In genomic region chr6:130848945-130849344, GRCh38 we compare ENCODE assay signal across 10 cellular contexts. TPM values are rescaled to one million over a fixed set of nuclear protein-coding genes. Genes with fewer than 3 reads are reported as not detected.
DNase-seq lines count a peak whose midpoint lies in the region; ATAC-seq lines count a peak whose summit lies in the region.
"Had no signal": no experiment of that assay in that cellular context is flagged by ENCODE, and none has a peak within 500 bp of the region (broad histone marks: within the 10 kb centered on the region; RNA-seq: fewer than 3 reads in every experiment).

No MANE protein-coding gene starts in this region.

- intact Hi-C loops in activated CD4-positive, alpha-beta T cell treated with anti-CD3 and anti-CD28 coated beads, Interleukin-2, amount 10 ng/mL, durations not matched to agents 24 days and 14 days (cut with micrococcal nuclease) = loop anchor here (10.0 kb wide), 2 partner anchors 814 to 914 kb away; no protein-coding TSS in a partner anchor
- intact Hi-C loops in cardiac septum (cut with DNase I) = loop anchor here (10.0 kb wide), 1 partner anchor 524 kb away; no protein-coding TSS in a partner anchor

- no peak overlapping the region for H3K4me3 Mint-ChIP-seq in activated CD4-positive, alpha-beta T cell treated with anti-CD3 and anti-CD28 coated beads, Interleukin-2, amount 10 ng/mL, durations not matched to agents 24 days and 14 days
- H3K4me3 Mint-ChIP-seq in T-helper 2 cell treated with Interferon-gamma antibody and Interleukin-4, amounts not matched to agents 5 μg/mL and 100 μg/mL, for 36 hours = no peak overlapping the region
- H3K4me3 Mint-ChIP-seq: stimulated activated naive CD8-positive, alpha-beta T cell treated with anti-CD3 and anti-CD28 coated beads, Interleukin-15, Interleukin-2, amounts not matched to agents 100 ng/mL and 50 ng/mL, for 24 hours had no signal

- no peak overlapping the region for H3K27ac Mint-ChIP-seq in activated CD4-positive, alpha-beta T cell treated with anti-CD3 and anti-CD28 coated beads, Interleukin-2, amount 10 ng/mL, durations not matched to agents 24 days and 14 days
- peak overlapping the region; percentile 32 for H3K27ac Mint-ChIP-seq in T-helper 2 cell treated with Interferon-gamma antibody and Interleukin-4, amounts not matched to agents 5 μg/mL and 100 μg/mL, for 36 hours
- H3K27ac Mint-ChIP-seq: stimulated activated naive CD8-positive, alpha-beta T cell treated with anti-CD3 and anti-CD28 coated beads, Interleukin-15, Interleukin-2, amounts not matched to agents 100 ng/mL and 50 ng/mL, for 24 hours had no signal

- peak; percentile 96 for ATAC-seq in HG02885 (IDR thresholded peaks at IDR 0.05; ENCODE audit: poor library complexity, unreplicated experiment)

- DNase-seq in activated CD4-positive, alpha-beta T cell treated with anti-CD3 and anti-CD28 coated beads, Interleukin-2, amount 10 ng/mL, durations not matched to agents 24 days and 14 days = peak; percentile 83
- no peak for DNase-seq in activated CD4-positive, alpha-beta T cell treated with anti-CD3 and anti-CD28 coated beads for 1 hour
- DNase-seq in T-helper 2 cell treated with Interferon-gamma antibody and Interleukin-4, amounts not matched to agents 5 μg/mL and 100 μg/mL, for 36 hours (ENCODE audit: low spot score) = peak; percentile 29
- DNase-seq in stimulated activated CD8-positive, alpha-beta memory T cell treated with anti-CD3 and anti-CD28 coated beads, Interleukin-4, amount 100 ng/mL, for 48 hours = peak; percentile 30
- DNase-seq in CD1c-positive myeloid dendritic cell (ENCODE audit: extremely low spot score) = no peak
- DNase-seq in NCI-H510A (lab: John Stamatoyannopoulos, UW) = no peak
- DNase-seq in cardiac septum (ENCODE audit: low spot score) = no peak
- DNase-seq: NCI-H187 had no signal

- H3K4me1 Mint-ChIP-seq in activated CD4-positive, alpha-beta T cell treated with anti-CD3 and anti-CD28 coated beads, Interleukin-2, amount 10 ng/mL, durations not matched to agents 24 days and 14 days = peaks cover 12% of the 10 kb centered on the region
- H3K4me1 Mint-ChIP-seq in T-helper 2 cell treated with Interferon-gamma antibody and Interleukin-4, amounts not matched to agents 5 μg/mL and 100 μg/mL, for 36 hours (ENCODE audit: low read depth) = peaks cover 10% of the 10 kb centered on the region

- no peaks in the 10 kb centered on the region for H3K9me3 Mint-ChIP-seq in activated CD4-positive, alpha-beta T cell treated with anti-CD3 and anti-CD28 coated beads, Interleukin-2, amount 10 ng/mL, durations not matched to agents 24 days and 14 days
- no peaks in the 10 kb centered on the region for H3K9me3 Mint-ChIP-seq in T-helper 2 cell treated with Interferon-gamma antibody and Interleukin-4, amounts not matched to agents 5 μg/mL and 100 μg/mL, for 36 hours
- H3K9me3 Mint-ChIP-seq: stimulated activated naive CD8-positive, alpha-beta T cell treated with anti-CD3 and anti-CD28 coated beads, Interleukin-15, Interleukin-2, amounts not matched to agents 100 ng/mL and 50 ng/mL, for 24 hours had no signal

- no peaks in the 10 kb centered on the region for H3K36me3 Mint-ChIP-seq in activated CD4-positive, alpha-beta T cell treated with anti-CD3 and anti-CD28 coated beads, Interleukin-2, amount 10 ng/mL, durations not matched to agents 24 days and 14 days (ENCODE audit: low read depth)
- H3K36me3 Mint-ChIP-seq in T-helper 2 cell treated with Interferon-gamma antibody and Interleukin-4, amounts not matched to agents 5 μg/mL and 100 μg/mL, for 36 hours (ENCODE audit: low read depth) = no peaks in the 10 kb centered on the region

- H3K27me3 Mint-ChIP-seq in activated CD4-positive, alpha-beta T cell treated with anti-CD3 and anti-CD28 coated beads, Interleukin-2, amount 10 ng/mL, durations not matched to agents 24 days and 14 days = no peaks in the 10 kb centered on the region
- no peaks in the 10 kb centered on the region for H3K27me3 Mint-ChIP-seq in T-helper 2 cell treated with Interferon-gamma antibody and Interleukin-4, amounts not matched to agents 5 μg/mL and 100 μg/mL, for 36 hours (ENCODE audit: low read depth)
- H3K27me3 Mint-ChIP-seq: stimulated activated naive CD8-positive, alpha-beta T cell treated with anti-CD3 and anti-CD28 coated beads, Interleukin-15, Interleukin-2, amounts not matched to agents 100 ng/mL and 50 ng/mL, for 24 hours had no signal

RNA-seq across cellular contexts. Expression of gene SMLR1, which starts 21.7 kb away (rescaled TPM):
- total RNA-seq in activated CD4-positive, alpha-beta T cell treated with anti-CD3 and anti-CD28 coated beads, Interleukin-2, amount 10 ng/mL, durations not matched to agents 24 days and 14 days = not detected in 2 replicates
- total RNA-seq in cardiac septum = not detected

Comparison
In these comparisons a context has a peak if more than half of its experiments do, and no peak if none do; other contexts are left out.
1. DNase-seq: peak in activated CD4-positive, alpha-beta T cell treated with anti-CD3 and anti-CD28 coated beads, Interleukin-2, amount 10 ng/mL, durations not matched to agents 24 days and 14 days (single experiment), T-helper 2 cell treated with Interferon-gamma antibody and Interleukin-4, amounts not matched to agents 5 μg/mL and 100 μg/mL, for 36 hours (single experiment) and stimulated activated CD8-positive, alpha-beta memory T cell treated with anti-CD3 and anti-CD28 coated beads, Interleukin-4, amount 100 ng/mL, for 48 hours (single experiment); none in activated CD4-positive, alpha-beta T cell treated with anti-CD3 and anti-CD28 coated beads for 1 hour (single experiment), CD1c-positive myeloid dendritic cell (single experiment), NCI-H510A (single experiment) and cardiac septum (single experiment).